21 cellular contexts compared by ENCODE assay signal in genomic region chr1:39727221-39727931, GRCh38. TPM values are rescaled to one million over a fixed set of nuclear protein-coding genes. Genes with fewer than 3 reads are reported as not detected.
DNase-seq lines count a peak whose midpoint lies in the region; ATAC-seq, FAIRE-seq and TF ChIP-seq lines count a peak whose summit lies in the region.
"Had no signal": no experiment of that assay in that cellular context is flagged by ENCODE, and none has a peak within 500 bp of the region (broad histone marks: within the 10 kb centered on the region; RNA-seq: fewer than 3 reads in every experiment).

No MANE protein-coding gene starts in this region.

- no peaks in the 10 kb centered on the region for H3K4me1 ChIP-seq in tibial nerve
- H3K4me1 ChIP-seq: lower lobe of right lung, tibial artery had no signal

- no peaks in the 10 kb centered on the region for H3K4me1 Mint-ChIP-seq in Calu3 (ENCODE audit: low read depth, unreplicated experiment)

- H3K36me3 Mint-ChIP-seq in Calu3 (ENCODE audit: insufficient read depth, unreplicated experiment), result no peaks in the 10 kb centered on the region

- no peak overlapping the region for H3K4me3 ChIP-seq in tibial nerve
- H3K4me3 ChIP-seq: GM23248, lower lobe of right lung, tibial artery had no signal

- H3K27me3 Mint-ChIP-seq in Calu3 (ENCODE audit: unreplicated experiment), result peaks cover 77% of the 10 kb centered on the region

- CTCF ChIA-PET in Calu3 (lab: Charles Lee), result no interaction called here

- H3K9me3 ChIP-seq in tibial nerve, result no peaks in the 10 kb centered on the region
- H3K9me3 ChIP-seq: lower lobe of right lung, tibial artery had no signal

- no peaks in the 10 kb centered on the region for H3K9me3 Mint-ChIP-seq in Calu3 (ENCODE audit: low read depth, unreplicated experiment)
- H3K9me3 Mint-ChIP-seq: immature natural killer cell; naive thymus-derived CD4-positive, alpha-beta T cell; T-helper 2 cell treated with Interferon-gamma antibody and Interleukin-4, amounts not matched to agents 5 μg/mL and 100 μg/mL, for 36 hours had no signal

- peak; percentile 46 for ATAC-seq in GM21825 (IDR thresholded peaks at IDR 0.05; ENCODE audit: unreplicated experiment)
- ATAC-seq: lower lobe of right lung; naive thymus-derived CD4-positive, alpha-beta T cell had no signal

- no peak overlapping the region for H3K27ac Mint-ChIP-seq in Calu3 (ENCODE audit: unreplicated experiment)
- H3K27ac Mint-ChIP-seq: T-helper 2 cell treated with Interferon-gamma antibody and Interleukin-4, amounts not matched to agents 5 μg/mL and 100 μg/mL, for 36 hours had no signal

- WGBS in tibial nerve, 2 donors, result 41 to 50% methylated on average over 10 of the region's 10 CpGs

- no peak overlapping the region for H3K4me3 Mint-ChIP-seq in Calu3 (ENCODE audit: low read depth, unreplicated experiment)
- H3K4me3 Mint-ChIP-seq: T-helper 2 cell treated with Interferon-gamma antibody and Interleukin-4, amounts not matched to agents 5 μg/mL and 100 μg/mL, for 36 hours had no signal

- peaks cover 0 to 65% of the 10 kb centered on the region in 2 donors for H3K27me3 ChIP-seq in tibial nerve

- TF ChIP-seq CTCF in tibial nerve (IDR thresholded peaks at IDR 0.05) (no peak), Calu3 (IDR thresholded peaks at IDR 0.05; ENCODE audit: unreplicated experiment) (no peak)

- DNase-seq in CD1c-positive myeloid dendritic cell (ENCODE audit: extremely low spot score) (peak; percentile 24), GM12892 (ENCODE audit: insufficient read length) (no peak), dermis blood vessel endothelial cell (peak; percentile 26), D341Med (ENCODE audit: low spot score) (no peak), tibial nerve (ENCODE audit: low spot score in 2 of 2) (no peak), nucleus accumbens (lab: John Stamatoyannopoulos, UW) (no peak), Calu3 (no peak)
- DNase-seq: activated CD4-positive, alpha-beta T cell treated with anti-CD3 and anti-CD28 coated beads for 48 hours; effector CD8-positive, alpha-beta T cell; GM23248; immature natural killer cell; lower lobe of right lung; naive thymus-derived CD4-positive, alpha-beta T cell; NCI-H1092; NCI-H524; OCI-M1; tibial artery had no signal

- FAIRE-seq in GM12892 (lab: Jason Lieb, UNC), result peak; percentile 46

- TF ChIP-seq POLR2A in GM12892 (IDR thresholded peaks at IDR 0.05; ENCODE audit: low read depth, low read length), result no peak
- TF ChIP-seq POLR2A in tibial nerve (IDR thresholded peaks at IDR 0.05), result no peak

- H3K36me3 ChIP-seq in tibial nerve, result no peaks in the 10 kb centered on the region
- H3K36me3 ChIP-seq: lower lobe of right lung, tibial artery had no signal

- BruUV-seq in Calu3 (replicated peaks; lab: Mats Ljungman, UMichigan), result no TSS peak

- TF ChIP-seq EP300 in tibial nerve (IDR thresholded peaks at IDR 0.05), result no peak

- intact Hi-C loops in Calu3 (cut with micrococcal nuclease; ENCODE audit: unreplicated experiment), result no loop called here

- no peak overlapping the region for H3K27ac ChIP-seq in tibial nerve
- H3K27ac ChIP-seq: GM23248, lower lobe of right lung, tibial artery had no signal

RNA-seq across cellular contexts. Expression of gene PPIE, which starts 11.3 kb away (rescaled TPM):
- polyA plus RNA-seq in GM12892 (2012; ENCODE audit: missing spikeins), result 78.6 TPM
- total RNA-seq in dermis blood vessel endothelial cell (37.4 and 41.7 TPM in 2 replicates), tibial nerve (10 to 100 TPM; 34.8 to 42.3 (median 37.0) TPM), Calu3 (2022) (38.2 and 46.5 TPM in 2 replicates)

RNA-seq across cellular contexts. Expression of gene HPCAL4, which starts 36.1 kb away (rescaled TPM):
- polyA plus RNA-seq in GM12892 (2012; ENCODE audit: missing spikeins), result 1.1 TPM
- under 0.01 TPM in 1 of 2 replicates, not detected in the other for total RNA-seq in dermis blood vessel endothelial cell
- total RNA-seq in tibial nerve, result not detected
- not detected in 2 replicates for total RNA-seq in Calu3 (2022)
- total RNA-seq: fibroblast of lung, GM23248 had no signal
- polyA plus RNA-seq: fibroblast of lung, GM23248 had no signal

RNA-seq across cellular contexts. Expression of gene OXCT2, which starts 43.8 kb away (rescaled TPM):
- polyA plus RNA-seq in GM12892 (2012; ENCODE audit: missing spikeins), result 1.9 TPM
- total RNA-seq in dermis blood vessel endothelial cell (2.9 and 7.0 TPM in 2 replicates), tibial nerve (10 to 100 TPM in 1 of 4 donors, 1 to 10 TPM in 3; 4.5 to 22.2 (median 8.4) TPM), Calu3 (2022) (1.0 and 1.3 TPM in 2 replicates)
- total RNA-seq: skeletal muscle tissue had no signal
- polyA plus RNA-seq: naive thymus-derived CD4-positive, alpha-beta T cell had no signal

RNA-seq across cellular contexts. Expression of gene NT5C1A, which starts 55.5 kb away (rescaled TPM):
- polyA plus RNA-seq in GM12892 (2012; ENCODE audit: missing spikeins), result 1.1 TPM
- total RNA-seq in dermis blood vessel endothelial cell (not detected in 2 replicates), tibial nerve (1 to 10 TPM in 1 of 4 donors, not detected in 3; 2.2 TPM), Calu3 (2022) (not detected in 2 replicates)
- total RNA-seq: fibroblast of lung, GM23248, lower lobe of right lung had no signal
- polyA plus RNA-seq: fibroblast of lung; GM23248; immature natural killer cell; naive thymus-derived CD4-positive, alpha-beta T cell had no signal

Comparison
In these comparisons a context has a peak if more than half of its experiments do, and no peak if none do; other contexts are left out.
1. DNase-seq: peak in CD1c-positive myeloid dendritic cell (single experiment) and dermis blood vessel endothelial cell (single experiment); none in GM12892 (single experiment), D341Med (single experiment), tibial nerve (0 of 2), nucleus accumbens (0 of 56) and Calu3 (single experiment).